Comparison of ENCODE assay signal across 9 cellular contexts in genomic region chr22:45458532-45458931, GRCh38. TPM values are rescaled to one million over a fixed set of nuclear protein-coding genes. Genes with fewer than 3 reads are reported as not detected.
"Had no signal": no experiment of that assay in that cellular context is flagged by ENCODE, and none has a peak within 500 bp of the region (broad histone marks: within the 10 kb centered on the region; RNA-seq: fewer than 3 reads in every experiment).

No MANE protein-coding gene starts in this region.

- H3K4me3 Mint-ChIP-seq: GM23338, H9, HFFc6, IgD-negative memory B cell had no signal

- DNase-seq: H9, HCEC 1CT, HFFc6 had no signal

- H3K9me3 Mint-ChIP-seq: IgD-negative memory B cell had no signal

- H2AFZ ChIP-seq: GM23338 had no signal

- H3K4me2 ChIP-seq: GM23338 had no signal

- H3K4me3 ChIP-seq: GM23338 had no signal

- H3K27ac Mint-ChIP-seq: GM23338, H9, HFFc6, IgD-negative memory B cell had no signal

- H3K27ac ChIP-seq: HL-60 had no signal

- H3K4me1 Mint-ChIP-seq: GM23338, IgD-negative memory B cell had no signal

RNA-seq across cellular contexts. Expression of gene FBLN1, which starts 44.2 kb away (rescaled TPM):
- polyA plus RNA-seq: IgD-negative memory B cell had no signal

RNA-seq across cellular contexts. Expression of gene RIBC2, which starts 45.0 kb away (rescaled TPM):
- polyA plus RNA-seq: HepG2, IgD-negative memory B cell had no signal

RNA-seq across cellular contexts. Expression of gene SMC1B, which starts 45.1 kb away (rescaled TPM):
- total RNA-seq: GM23338, H1, H9, HepG2, HT1080 had no signal
- polyA plus RNA-seq: HepG2, IgD-negative memory B cell had no signal
